In the genomic region with DNA sequence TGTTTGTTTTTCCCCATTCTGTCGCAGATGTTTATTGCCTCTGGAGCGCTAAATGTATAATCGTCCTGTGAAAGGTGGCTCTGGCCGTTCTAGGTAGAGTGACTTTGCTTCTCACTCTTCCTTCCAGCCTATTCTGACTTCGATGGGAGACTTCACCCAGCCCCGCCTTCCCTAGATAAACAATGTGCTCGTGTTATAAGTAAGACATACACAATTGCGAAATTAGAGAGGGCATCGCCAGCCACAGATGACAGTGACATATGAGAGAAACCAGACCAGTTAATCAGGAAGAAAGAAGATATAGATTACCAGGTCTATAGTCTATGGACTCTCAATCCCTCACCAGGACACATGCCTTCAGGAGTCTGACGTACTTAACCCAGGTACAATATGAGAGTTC, we compare ENCODE assay signal across 13 cellular contexts.
DNase-seq lines count a peak whose midpoint lies in the region; ATAC-seq, FAIRE-seq and TF ChIP-seq lines count a peak whose summit lies in the region.
"Had no signal": no experiment of that assay in that cellular context is flagged by ENCODE, and none has a peak within 500 bp of the region (broad histone marks: within the 10 kb centered on the region; RNA-seq: fewer than 3 reads in every experiment).

No MANE protein-coding gene starts in this region.

- peaks cover 20% of the 10 kb centered on the region for H3K4me1 ChIP-seq in A549
- H3K4me1 ChIP-seq: BLaER1 had no signal

- no peak for TF ChIP-seq CTCF in A549 (IDR thresholded peaks at IDR 0.05)

- TF ChIP-seq EP300 in A549 (IDR thresholded peaks at IDR 0.05): no peak

- ATAC-seq in A549 (peak; percentile 64 to 68; a peak in 5 of 6 replicates), Right ventricle myocardium inferior (no peak), Right ventricle myocardium superior (ENCODE audit: poor library complexity) (no peak), GM21576 (IDR thresholded peaks at IDR 0.05; ENCODE audit: unreplicated experiment) (no peak), esophagus mucosa (no peak)

- CTCF ChIA-PET in A549 (lab: Yijun Ruan, JAX): no interaction called here

- H3K27ac ChIP-seq in A549: no peak overlapping the region
- H3K27ac ChIP-seq: BLaER1 had no signal

- no peak for FAIRE-seq in A549 (lab: Jason Lieb, UNC)

- 25% methylated on average over 10 of the region's 10 CpGs for WGBS in A549 (ENCODE audit: missing lambda C conversion rate)

- POLR2A ChIA-PET in A549 (lab: Yijun Ruan, JAX): no interaction called here

- peak overlapping the region; percentile 45 for H3K4me2 ChIP-seq in A549
- H3K4me2 ChIP-seq: BLaER1 had no signal

- no peak for TF ChIP-seq RAD21 in A549 (conservative IDR thresholded peaks at IDR 0.05 in 1 of 2, IDR thresholded peaks at IDR 0.05 in 1 of 2)

- H3K9me3 ChIP-seq in A549: no peaks in the 10 kb centered on the region
- H3K9me3 ChIP-seq: BLaER1 had no signal

- intact Hi-C loops in Right ventricle myocardium inferior (cut with DNase I) (no loop called here), Right ventricle myocardium superior (cut with DNase I) (no loop called here)

- no peak for TF ChIP-seq POLR2A in A549 (IDR thresholded peaks at IDR 0.05; ENCODE audit: low read length)

- H3K4me3 ChIP-seq in A549: no peak overlapping the region
- H3K4me3 ChIP-seq: BLaER1 had no signal

- DNase-seq in A549 (ENCODE audit: low read depth in 1 of 2, low spot score in 1 of 2) (peak; percentile 11 to 54), DMS153 treated with DMSO at 0.1 percent for 48 hours (lab: John Stamatoyannopoulos, UW; ENCODE audit: unreplicated experiment) (peak; percentile 49), NCI-H510A (lab: John Stamatoyannopoulos, UW) (peak; percentile 63), astrocyte of the hippocampus (ENCODE audit: low read depth, low spot score) (peak; percentile 3), Right ventricle myocardium inferior (ENCODE audit: missing footprints) (no peak), Right ventricle myocardium superior (no peak)
- DNase-seq: DMS 273 treated with DMSO at 0.1 percent for 48 hours, H7, NCI-H1436, NCI-H526 had no signal

TF ChIP-seq in A549, 52 proteins besides CTCF, POLR2A, EP300 and RAD21:
- TF ChIP-seq MAX (IDR thresholded peaks at IDR 0.05): 0 out of 2 replicates have a peak, but pooled peaks have one; percentile 21
- TF ChIP-seq CEBPB (IDR thresholded peaks at IDR 0.05): peak; percentile 59 to 88; a peak in 3 of 4 replicates
- TF ChIP-seq, protein P1, sequence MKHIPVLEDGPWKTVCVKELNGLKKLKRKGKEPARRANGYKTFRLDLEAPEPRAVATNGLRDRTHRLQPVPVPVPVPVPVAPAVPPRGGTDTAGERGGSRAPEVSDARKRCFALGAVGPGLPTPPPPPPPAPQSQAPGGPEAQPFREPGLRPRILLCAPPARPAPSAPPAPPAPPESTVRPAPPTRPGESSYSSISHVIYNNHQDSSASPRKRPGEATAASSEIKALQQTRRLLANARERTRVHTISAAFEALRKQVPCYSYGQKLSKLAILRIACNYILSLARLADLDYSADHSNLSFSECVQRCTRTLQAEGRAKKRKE (CRISPR knock-in tag; IDR thresholded peaks at IDR 0.05; ENCODE audit: low read depth): no peak
- no peak for TF ChIP-seq KDM1A (IDR thresholded peaks at IDR 0.05; ENCODE audit: low read depth)
- TF ChIP-seq PHF8 (IDR thresholded peaks at IDR 0.05; ENCODE audit: borderline replicate concordance, low read depth): no peak

Comparison
In these comparisons a context has a peak if more than half of its experiments do, and no peak if none do; other contexts are left out.
1. ATAC-seq: peak in A549 (2 of 2); none in Right ventricle myocardium inferior (single experiment), Right ventricle myocardium superior (single experiment), GM21576 (single experiment) and esophagus mucosa (single experiment).
2. DNase-seq: peak in A549 (2 of 2), DMS153 treated with DMSO at 0.1 percent for 48 hours (single experiment), NCI-H510A (single experiment) and astrocyte of the hippocampus (single experiment); none in Right ventricle myocardium inferior (single experiment) and Right ventricle myocardium superior (single experiment).